In the genomic region with DNA sequence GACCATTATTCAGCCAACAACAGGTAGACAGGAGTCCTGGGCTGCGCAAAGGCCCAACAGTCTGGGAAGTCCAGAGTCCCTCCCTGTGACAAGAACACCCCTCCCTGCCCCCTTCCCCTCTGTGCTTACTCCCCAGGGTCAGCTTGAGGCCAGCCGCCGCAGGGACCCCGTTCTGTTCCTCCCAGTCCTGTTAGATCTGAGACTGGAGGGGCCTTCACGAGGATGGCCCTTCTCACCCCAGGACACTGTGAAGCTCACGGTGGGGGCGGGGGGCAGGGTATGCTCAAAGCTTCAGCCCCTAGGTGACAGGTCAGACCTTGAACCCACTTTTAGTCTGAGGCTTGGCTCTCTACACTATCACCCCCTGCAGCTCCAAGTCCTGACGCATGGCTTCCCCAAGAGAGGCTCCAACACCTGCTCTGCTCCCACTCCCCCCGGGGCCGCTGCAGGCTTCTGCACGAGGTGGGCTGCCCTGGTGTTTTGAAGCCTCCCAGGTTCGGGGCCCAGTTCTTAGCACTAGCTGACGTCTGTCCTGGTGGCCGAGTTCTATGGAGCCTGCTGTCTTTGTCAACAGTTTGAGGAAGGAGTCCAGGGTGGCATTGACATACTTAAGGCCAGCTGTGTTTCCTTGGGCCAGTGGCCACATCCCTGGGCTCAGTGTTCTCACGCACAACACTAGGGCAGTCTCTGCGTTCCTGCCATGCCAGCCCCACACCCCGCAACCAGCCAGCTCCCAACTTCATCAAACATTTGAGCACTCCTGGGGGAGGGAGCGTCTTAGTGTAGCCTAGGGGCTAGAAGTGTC, we compare ENCODE assay signal across 1 cellular context.
TF ChIP-seq lines count a peak whose summit lies in the region.

No MANE protein-coding gene starts in this region.

TF ChIP-seq in WTC11, 78 proteins besides CTCF, POLR2A, EP300 and RAD21 (continued from another document):
- TF ChIP-seq, protein P1, sequence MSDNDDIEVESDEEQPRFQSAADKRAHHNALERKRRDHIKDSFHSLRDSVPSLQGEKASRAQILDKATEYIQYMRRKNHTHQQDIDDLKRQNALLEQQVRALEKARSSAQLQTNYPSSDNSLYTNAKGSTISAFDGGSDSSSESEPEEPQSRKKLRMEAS (CRISPR knock-in tag; IDR thresholded peaks at IDR 0.05) = no peak
- no peak for TF ChIP-seq CBFB (CRISPR knock-in tag; IDR thresholded peaks at IDR 0.05; ENCODE audit: low read depth)
